ENCODE assay signal across 8 cellular contexts in genomic region chr15:41543521-41543870, GRCh38. TPM values are rescaled to one million over a fixed set of nuclear protein-coding genes. Genes with fewer than 3 reads are reported as not detected.
DNase-seq lines count a peak whose midpoint lies in the region; ATAC-seq, FAIRE-seq and TF ChIP-seq lines count a peak whose summit lies in the region.

No MANE protein-coding gene starts in this region.

- intact Hi-C loops in esophagus muscularis mucosa (cut with DNase I): no loop called here
- intact Hi-C loops in pancreas (cut with DNase I): no loop called here

- TF ChIP-seq POLR2A in Peyer's patch (IDR thresholded peaks at IDR 0.05) (no peak), esophagus muscularis mucosa (IDR thresholded peaks at IDR 0.05; ENCODE audit: low read depth) (no peak)

- H4K20me1 ChIP-seq in DOHH2 (ENCODE audit: control insufficient read depth, insufficient read depth, low read depth, low read length): no peaks in the 10 kb centered on the region

- DNase-seq in Peyer's patch (no peak), esophagus muscularis mucosa (ENCODE audit: extremely low spot score) (no peak), pancreas (no peak), OCI-M1 (lab: John Stamatoyannopoulos, UW) (no peak), NCI-H526 treated with DMSO at 0.1 percent for 48 hours (lab: John Stamatoyannopoulos, UW) (no peak)

- H3K4me3 ChIP-seq in DOHH2 (ENCODE audit: low read length) (peak overlapping the region; percentile 98), Peyer's patch (peak overlapping the region; percentile 66 to 81 (median 76)), esophagus muscularis mucosa (peak overlapping the region; percentile 74 to 99 (median 82)), pancreas (peak overlapping the region; percentile 40 to 70 (median 61))

- TF ChIP-seq EP300 in esophagus muscularis mucosa (IDR thresholded peaks at IDR 0.05): no peak

- no peak for FAIRE-seq in pancreas (lab: Jason Lieb, UNC)

- no peak overlapping the region for H3K27ac ChIP-seq in DOHH2 (ENCODE audit: low read depth, low read length)
- peak overlapping the region; percentile 60 to 69 (median 62) for H3K27ac ChIP-seq in Peyer's patch
- peak overlapping the region; percentile 72 to 80 (median 76) for H3K27ac ChIP-seq in esophagus muscularis mucosa (replicated peaks in 1 of 4)
- H3K27ac ChIP-seq in pancreas: peak overlapping the region in 2 of 4 donors; percentile 52 to 55

- peak overlapping the region; percentile 68 for H3K4me2 ChIP-seq in DOHH2 (ENCODE audit: low read length)

- 16% methylated on average over 8 of the region's 8 CpGs for WGBS in esophagus muscularis mucosa
- WGBS in pancreas, 2 donors: 2 to 4% methylated on average over 8 of the region's 8 CpGs

- no peaks in the 10 kb centered on the region for H3F3A ChIP-seq in DOHH2 (ENCODE audit: control insufficient read depth, insufficient read depth)

- no peak for TF ChIP-seq CTCF in DOHH2 (IDR thresholded peaks at IDR 0.05; ENCODE audit: low read depth, low read length, poor library complexity, severe bottlenecking)
- no peak for TF ChIP-seq CTCF in Peyer's patch (IDR thresholded peaks at IDR 0.05)
- no peak for TF ChIP-seq CTCF in esophagus muscularis mucosa (IDR thresholded peaks at IDR 0.05)
- no peak for TF ChIP-seq CTCF in pancreas (IDR thresholded peaks at IDR 0.05)

- ATAC-seq in pancreas: no peak
- ATAC-seq in GM18873 (IDR thresholded peaks at IDR 0.05; ENCODE audit: low FRiP score, unreplicated experiment): no peak
- ATAC-seq in HG02759 (IDR thresholded peaks at IDR 0.05; ENCODE audit: unreplicated experiment): no peak

- H3K9me2 ChIP-seq in DOHH2 (replicated peaks; ENCODE audit: control insufficient read depth, low read length): no peaks in the 10 kb centered on the region

- H3K4me1 ChIP-seq in DOHH2 (ENCODE audit: control insufficient read depth, low read length) (peaks cover 12% of the 10 kb centered on the region), Peyer's patch (peaks cover 0 to 18% (median 5%) of the 10 kb centered on the region in 4 donors), esophagus muscularis mucosa (peaks cover 9 to 19% (median 16%) of the 10 kb centered on the region in 4 donors), pancreas (peaks cover 0 to 5% (median 0%) of the 10 kb centered on the region in 3 donors)

- H3K36me3 ChIP-seq in DOHH2 (ENCODE audit: control insufficient read depth, low read length) (peaks cover 3% of the 10 kb centered on the region; the same call in 1 of the 2 replicates), Peyer's patch (no peaks in the 10 kb centered on the region), esophagus muscularis mucosa (no peaks in the 10 kb centered on the region), pancreas (no peaks in the 10 kb centered on the region)

- H3K79me2 ChIP-seq in DOHH2 (ENCODE audit: control insufficient read depth, low read length): peaks cover 25% of the 10 kb centered on the region

- H3K27me3 ChIP-seq in DOHH2 (ENCODE audit: control insufficient read depth, low read length) (no peaks in the 10 kb centered on the region), Peyer's patch (no peaks in the 10 kb centered on the region), esophagus muscularis mucosa (no peaks in the 10 kb centered on the region), pancreas (no peaks in the 10 kb centered on the region)

- H3K9me3 ChIP-seq in DOHH2 (ENCODE audit: control insufficient read depth, insufficient read depth, low read length) (no peaks in the 10 kb centered on the region), Peyer's patch (no peaks in the 10 kb centered on the region), esophagus muscularis mucosa (no peaks in the 10 kb centered on the region), pancreas (no peaks in the 10 kb centered on the region)

RNA-seq across cellular contexts. Expression of gene RPAP1, which starts 0.6 kb away (rescaled TPM):
- total RNA-seq in Peyer's patch (10 to 100 TPM; 29.4 to 82.5 (median 48.4) TPM), esophagus muscularis mucosa (10 to 100 TPM; 11.2 to 46.6 (median 28.0) TPM), pancreas (10 to 100 TPM; 11.2 to 24.1 (median 17.8) TPM)
- 10 to 100 TPM; 10.6 to 16.9 TPM for polyA plus RNA-seq in pancreas

RNA-seq across cellular contexts. Expression of gene TYRO3, which starts 15.5 kb away (rescaled TPM):
- 10 to 100 TPM in 1 of 4 donors, 1 to 10 TPM in 3; 2.8 to 16.2 (median 6.8) TPM for total RNA-seq in Peyer's patch
- 1 to 10 TPM; 4.6 to 8.7 (median 7.1) TPM for total RNA-seq in esophagus muscularis mucosa
- total RNA-seq in pancreas: 10 to 100 TPM in 4 of 6 donors, 1 to 10 TPM in 2; 8.5 to 14.4 (median 11.1) TPM
- polyA plus RNA-seq in pancreas: 1 to 10 TPM; 7.3 to 8.1 TPM

RNA-seq across cellular contexts. Expression of gene LTK, which starts 29.9 kb away (rescaled TPM):
- total RNA-seq in Peyer's patch (10 to 100 TPM in 3 of 4 donors, not detected in 1; 13.8 to 39.0 (median 26.3) TPM), esophagus muscularis mucosa (1 to 10 TPM in 1 of 4 donors, under 1 TPM in 2, not detected in 1; 0.33 to 2.4 (median 0.69) TPM), pancreas (under 1 TPM; 0.17 to 0.41 (median 0.26) TPM)
- under 1 TPM; 0.19 to 0.63 TPM for polyA plus RNA-seq in pancreas

RNA-seq across cellular contexts. Expression of gene ITPKA, which starts 49.8 kb away (rescaled TPM):
- 10 to 100 TPM; 28.9 to 95.6 (median 93.9) TPM for total RNA-seq in Peyer's patch
- 1 to 10 TPM in 1 of 4 donors, under 1 TPM in 3; 0.83 to 2.5 (median 0.97) TPM for total RNA-seq in esophagus muscularis mucosa
- total RNA-seq in pancreas: 1 to 10 TPM in 4 of 6 donors, under 1 TPM in 2; 0.64 to 2.8 (median 1.1) TPM
- 1 to 10 TPM in 1 of 2 donors, under 1 TPM in 1; 0.84 to 1.3 TPM for polyA plus RNA-seq in pancreas
